In genomic region chr7:102490529-102491075, GRCh38 we compare ENCODE assay signal across 6 cellular contexts. TPM values are rescaled to one million over a fixed set of nuclear protein-coding genes. Genes with fewer than 3 reads are reported as not detected.
DNase-seq lines count a peak whose midpoint lies in the region; ATAC-seq and TF ChIP-seq lines count a peak whose summit lies in the region.
"Not testable (repeated sequence)": the region's sequence is repeated elsewhere in the genome, so short reads cannot be mapped to it uniquely, and the experiment has no call there.

No MANE protein-coding gene starts in this region.

- not testable (repeated sequence) for H2AK9ac ChIP-seq in IMR-90 (replicated peaks; ENCODE audit: low read depth, low read length, poor library complexity)

- H2BK15ac ChIP-seq in IMR-90 (ENCODE audit: low read depth, low read length): not testable (repeated sequence)

- not testable (repeated sequence) for H3K36me3 Mint-ChIP-seq in activated T-cell treated with anti-CD3 and anti-CD28 coated beads, Interleukin-2, amount 50 U/mL, for 24 hours (ENCODE audit: low read depth)

- not testable (repeated sequence) for H3K4me2 ChIP-seq in DND-41 (ENCODE audit: insufficient read depth, low read length); IMR-90 (ENCODE audit: low read depth, low read length)

- H3K14ac ChIP-seq in IMR-90 (replicated peaks; ENCODE audit: low read depth, low read length): not testable (repeated sequence)

- not testable (repeated sequence) for H3K18ac ChIP-seq in IMR-90 (ENCODE audit: low read depth, low read length)

- not testable (repeated sequence) for H3K79me2 ChIP-seq in DND-41 (ENCODE audit: insufficient read depth, low read length)

- dilution Hi-C loops in IMR-90 (cut with HindIII; ENCODE audit: low sequenced_read_pairs, unreplicated experiment): not testable (repeated sequence)

- TF ChIP-seq CTCF in DND-41 (IDR thresholded peaks at IDR 0.05; ENCODE audit: borderline replicate concordance, extremely low read depth, low read length, poor library complexity, severe bottlenecking); IMR-90 (conservative IDR thresholded peaks at IDR 0.05; ENCODE audit: low read depth, low read length); left ventricle myocardium inferior (IDR thresholded peaks at IDR 0.05; ENCODE audit: borderline replicate concordance): not testable (repeated sequence)

- in situ Hi-C loops in IMR-90 (cut with MboI; ENCODE audit: low sequenced_read_pairs): not testable (repeated sequence)

- not testable (repeated sequence) for H3K9ac ChIP-seq in DND-41 (ENCODE audit: low read depth, low read length); IMR-90 (ENCODE audit: low read depth, low read length)

- not testable (repeated sequence) for H3K9me3 ChIP-seq in DND-41 (ENCODE audit: insufficient read depth, low read length, severe bottlenecking); IMR-90 (ENCODE audit: control insufficient read depth, insufficient read depth, low read length); left ventricle myocardium inferior (replicated peaks)

- not testable (repeated sequence) for H2AFZ ChIP-seq in DND-41 (ENCODE audit: low read depth, low read length); IMR-90 (replicated peaks; ENCODE audit: low read length, poor library complexity)

- H3K4me1 ChIP-seq in DND-41 (ENCODE audit: insufficient read depth, low read length); IMR-90 (ENCODE audit: control insufficient read depth, insufficient read depth, low read length); left ventricle myocardium inferior: not testable (repeated sequence)

- not testable (repeated sequence) for H3K23ac ChIP-seq in IMR-90 (ENCODE audit: low read depth, low read length)

- H4K5ac ChIP-seq in IMR-90 (ENCODE audit: low read depth, low read length): not testable (repeated sequence)

- peak; percentile 55 for DNase-seq in DND-41
- DNase-seq in IMR-90: not testable (repeated sequence)
- DNase-seq in activated T-cell treated with anti-CD3 and anti-CD28 coated beads, Interleukin-2, amount 50 U/mL, for 24 hours: peak; percentile 67
- DNase-seq in left ventricle myocardium inferior: peak; percentile 25
- peak; percentile 80 for DNase-seq in stimulated activated CD4-positive, alpha-beta T cell treated with anti-CD3 and anti-CD28 coated beads, Interleukin-1b, Interleukin-23, amount 100 ng/mL, for 48 hours

- not testable (repeated sequence) for H4K91ac ChIP-seq in IMR-90 (ENCODE audit: insufficient read depth, low read depth, low read length)

- POLR2A ChIA-PET in IMR-90 (lab: Charles Lee; ENCODE audit: unreplicated experiment): not testable (repeated sequence)

- ATAC-seq in DND-41 (ENCODE audit: insufficient read depth, low read depth) (peak; percentile 77), HG02571 (IDR thresholded peaks at IDR 0.05; ENCODE audit: unreplicated experiment) (peak; percentile 36), IMR-90 (ENCODE audit: low read depth) (peak; percentile 91)

- not testable (repeated sequence) for BruUV-seq in IMR-90 (replicated peaks; lab: Mats Ljungman, UMichigan)

- H3K9me1 ChIP-seq in IMR-90 (ENCODE audit: insufficient read depth, low read length): not testable (repeated sequence)

- H3K4me3 Mint-ChIP-seq in activated T-cell treated with anti-CD3 and anti-CD28 coated beads, Interleukin-2, amount 50 U/mL, for 24 hours: not testable (repeated sequence)

- H3K4me3 ChIP-seq in DND-41 (ENCODE audit: low read depth in 1 of 2, low read length in 2 of 2); IMR-90 (ENCODE audit: insufficient read depth, low read depth, low read length); left ventricle myocardium inferior: not testable (repeated sequence)

- H4K8ac ChIP-seq in IMR-90 (ENCODE audit: low read depth in 2 of 2, low read length in 2 of 2): not testable (repeated sequence)

- H2BK5ac ChIP-seq in IMR-90 (ENCODE audit: low read depth, low read length, poor library complexity, severe bottlenecking): not testable (repeated sequence)

- intact Hi-C loops in IMR-90 (cut with micrococcal nuclease); left ventricle myocardium inferior (cut with micrococcal nuclease): not testable (repeated sequence)

- H3K36me3 ChIP-seq in DND-41 (ENCODE audit: insufficient read depth, low read length); IMR-90 (ENCODE audit: control insufficient read depth, insufficient read depth, low read length); left ventricle myocardium inferior: not testable (repeated sequence)

- H2AK5ac ChIP-seq in IMR-90 (ENCODE audit: low read depth, low read length): not testable (repeated sequence)

- H2BK120ac ChIP-seq in IMR-90 (ENCODE audit: low read depth, low read length): not testable (repeated sequence)

- H4K20me1 ChIP-seq in DND-41 (ENCODE audit: insufficient read depth, low read length); IMR-90 (ENCODE audit: insufficient read depth, low read length): not testable (repeated sequence)

- H3K9me3 Mint-ChIP-seq in activated T-cell treated with anti-CD3 and anti-CD28 coated beads, Interleukin-2, amount 50 U/mL, for 24 hours: not testable (repeated sequence)

- H3K4me1 Mint-ChIP-seq in activated T-cell treated with anti-CD3 and anti-CD28 coated beads, Interleukin-2, amount 50 U/mL, for 24 hours (ENCODE audit: low read depth): not testable (repeated sequence)

- H3K27me3 ChIP-seq in DND-41 (ENCODE audit: insufficient read depth, low read length, poor library complexity); IMR-90 (ENCODE audit: control insufficient read depth, insufficient read depth, low read length); left ventricle myocardium inferior (ENCODE audit: low read depth): not testable (repeated sequence)

- TF ChIP-seq POLR2A in IMR-90 (IDR thresholded peaks at IDR 0.05; ENCODE audit: low read depth, low read length): not testable (repeated sequence)

- H3K27me3 Mint-ChIP-seq in activated T-cell treated with anti-CD3 and anti-CD28 coated beads, Interleukin-2, amount 50 U/mL, for 24 hours: not testable (repeated sequence)

- not testable (repeated sequence) for H3K56ac ChIP-seq in IMR-90 (ENCODE audit: extremely low read depth, insufficient read depth, low read length)

- not testable (repeated sequence) for H3K27ac ChIP-seq in DND-41 (ENCODE audit: low read length); IMR-90 (ENCODE audit: insufficient read depth, low read length); left ventricle myocardium inferior (replicated peaks)

- H3K4ac ChIP-seq in IMR-90 (ENCODE audit: low read depth, low read length): not testable (repeated sequence)

- not testable (repeated sequence) for H3K27ac Mint-ChIP-seq in activated T-cell treated with anti-CD3 and anti-CD28 coated beads, Interleukin-2, amount 50 U/mL, for 24 hours

- TF ChIP-seq RAD21 in IMR-90 (IDR thresholded peaks at IDR 0.05; ENCODE audit: low read length): not testable (repeated sequence)

- no CpG with 5 or more reads among the region's 12 CpGs for WGBS in IMR-90 (ENCODE audit: extremely low coverage in 2 of 2, insufficient read length in 1 of 2), 2 experiments

- not testable (repeated sequence) for H3K79me1 ChIP-seq in IMR-90 (ENCODE audit: low read depth in 1 of 2, low read length in 2 of 2)

- H2BK20ac ChIP-seq in IMR-90 (ENCODE audit: low read depth, low read length): not testable (repeated sequence)

- CTCF ChIA-PET in IMR-90 (lab: Yijun Ruan, JAX): not testable (repeated sequence)

RNA-seq across cellular contexts. Expression of gene POLR2J, which starts 11.9 kb away (rescaled TPM):
- total RNA-seq in IMR-90 (2012; rRNA removed) (20.8 and 31.1 TPM in 2 replicates), left ventricle myocardium inferior (55.8 TPM)
- polyA plus RNA-seq in IMR-90 (2012; rRNA removed): 92.6 and 134 TPM in 2 replicates
- polyA plus RNA-seq in IMR-90 (2012; cell fraction: cytosol; rRNA removed): 20.8 and 84.9 TPM in 2 replicates
- polyA plus RNA-seq in IMR-90 (2012; cell fraction: nucleus; rRNA removed; ENCODE audit: low replicate concordance): 34.1 and 60.3 TPM in 2 replicates

RNA-seq across cellular contexts. Expression of gene LRWD1, which starts 25.8 kb away (rescaled TPM):
- total RNA-seq in IMR-90 (2012; rRNA removed): 13.3 and 20.3 TPM in 2 replicates
- 27.2 and 31.6 TPM in 2 replicates for polyA plus RNA-seq in IMR-90 (2012; rRNA removed)
- 32.7 and 39.8 TPM in 2 replicates for polyA plus RNA-seq in IMR-90 (2012; cell fraction: cytosol; rRNA removed)
- polyA plus RNA-seq in IMR-90 (2012; cell fraction: nucleus; rRNA removed; ENCODE audit: low replicate concordance): 30.2 and 77.3 TPM in 2 replicates
- 11.2 TPM for total RNA-seq in left ventricle myocardium inferior

RNA-seq across cellular contexts. Expression of gene ALKBH4, which starts 25.9 kb away (rescaled TPM):
- total RNA-seq in IMR-90 (2012; rRNA removed): 6.1 and 7.2 TPM in 2 replicates
- 7.4 and 8.1 TPM in 2 replicates for polyA plus RNA-seq in IMR-90 (2012; rRNA removed)
- 8.9 and 9.7 TPM in 2 replicates for polyA plus RNA-seq in IMR-90 (2012; cell fraction: cytosol; rRNA removed)
- polyA plus RNA-seq in IMR-90 (2012; cell fraction: nucleus; rRNA removed; ENCODE audit: low replicate concordance): 1.6 and 5.1 TPM in 2 replicates
- 6.0 TPM for total RNA-seq in left ventricle myocardium inferior

RNA-seq across cellular contexts. Expression of gene RASA4B, which starts 27.0 kb away (rescaled TPM):
- total RNA-seq in IMR-90 (2012; rRNA removed) (1.8 and 3.3 TPM in 2 replicates), left ventricle myocardium inferior (5.7 TPM)
- 7.7 and 9.3 TPM in 2 replicates for polyA plus RNA-seq in IMR-90 (2012; rRNA removed)
- polyA plus RNA-seq in IMR-90 (2012; cell fraction: cytosol; rRNA removed): 11.3 and 14.3 TPM in 2 replicates
- polyA plus RNA-seq in IMR-90 (2012; cell fraction: nucleus; rRNA removed; ENCODE audit: low replicate concordance): 35.9 and 76.5 TPM in 2 replicates

RNA-seq across cellular contexts. Expression of gene UPK3BL2, which starts 52.9 kb away (rescaled TPM):
- 0.18 and 0.56 TPM in 2 replicates for total RNA-seq in IMR-90 (2012; rRNA removed)
- polyA plus RNA-seq in IMR-90 (2012; rRNA removed): 4.6 and 5.7 TPM in 2 replicates
- 0.54 and 0.77 TPM in 2 replicates for polyA plus RNA-seq in IMR-90 (2012; cell fraction: cytosol; rRNA removed)
- polyA plus RNA-seq in IMR-90 (2012; cell fraction: nucleus; rRNA removed; ENCODE audit: low replicate concordance): 53.7 and 205 TPM in 2 replicates
- total RNA-seq in left ventricle myocardium inferior: 2.9 TPM

Comparison
In these comparisons a context has a peak if more than half of its experiments do, and no peak if none do; other contexts are left out.
1. ATAC-seq: peak in every context shown above with its lines; median percentile 91 in IMR-90; 77 in DND-41; 36 in HG02571.